11 cellular contexts compared by ENCODE assay signal in genomic region chr3:194104041-194104751, GRCh38. TPM values are rescaled to one million over a fixed set of nuclear protein-coding genes. Genes with fewer than 3 reads are reported as not detected.
DNase-seq lines count a peak whose midpoint lies in the region; ATAC-seq, FAIRE-seq and TF ChIP-seq lines count a peak whose summit lies in the region.
"Had no signal": no experiment of that assay in that cellular context is flagged by ENCODE, and none has a peak within 500 bp of the region (broad histone marks: within the 10 kb centered on the region; RNA-seq: fewer than 3 reads in every experiment).

No MANE protein-coding gene starts in this region.

- peaks cover 6% of the 10 kb centered on the region for H3K27me3 Mint-ChIP-seq in mesothelial cell of epicardium (ENCODE audit: low read depth)
- H3K27me3 Mint-ChIP-seq: progenitor cell of endocrine pancreas had no signal

- H3K36me3 Mint-ChIP-seq in mesothelial cell of epicardium: no peaks in the 10 kb centered on the region

- H3K4me2 ChIP-seq in OCI-LY7 (ENCODE audit: low read length): peak overlapping the region; percentile 97

- BruUV-seq in OCI-LY7 (replicated peaks; lab: Mats Ljungman, UMichigan): no TSS peak

- H3K9me3 Mint-ChIP-seq in mesothelial cell of epicardium: no peaks in the 10 kb centered on the region

- intact Hi-C loops in OCI-LY7 (cut with micrococcal nuclease; ENCODE audit: unreplicated experiment) (loop anchor here (1.0 kb wide), 4 partner anchors 27 to 34 kb away; no protein-coding TSS in a partner anchor), posterior vena cava (cut with DNase I) (no loop called here)

- peaks cover 3% of the 10 kb centered on the region for H3K4me1 Mint-ChIP-seq in mesothelial cell of epicardium

- H3K9me3 ChIP-seq in OCI-LY7 (ENCODE audit: low read length): no peaks in the 10 kb centered on the region
- no peaks in the 10 kb centered on the region for H3K9me3 ChIP-seq in right atrium auricular region

- peaks cover 88% of the 10 kb centered on the region for H3K4me1 ChIP-seq in OCI-LY7 (ENCODE audit: insufficient read depth, low read length, poor library complexity, severe bottlenecking)
- H3K4me1 ChIP-seq in right atrium auricular region: no peaks in the 10 kb centered on the region

- no peaks in the 10 kb centered on the region for H4K20me1 ChIP-seq in OCI-LY7 (ENCODE audit: insufficient read depth, low read length)

- POLR2A ChIA-PET in OCI-LY7 (lab: Charles Lee): interaction anchor here (0.6 to 10.2 kb wide), 22 partner anchors 8 to 235 kb away, joined by 3 to 172 read pairs (median 6); partner anchors contain the start of gene HES1

- H3K27ac Mint-ChIP-seq in mesothelial cell of epicardium: no peak overlapping the region
- H3K27ac Mint-ChIP-seq: progenitor cell of endocrine pancreas had no signal

- H3K79me2 ChIP-seq in OCI-LY7 (ENCODE audit: insufficient read depth, low read depth, low read length): peaks cover 33% of the 10 kb centered on the region

- H3K4me3 Mint-ChIP-seq in mesothelial cell of epicardium: no peak overlapping the region

- no peaks in the 10 kb centered on the region for H3K9me2 ChIP-seq in OCI-LY7 (ENCODE audit: insufficient read depth, low read length)

- ATAC-seq in HG03095 (IDR thresholded peaks at IDR 0.05; ENCODE audit: unreplicated experiment): peak; percentile 31

- H3K36me3 ChIP-seq in OCI-LY7 (ENCODE audit: insufficient read depth, low read length) (peaks cover 4% of the 10 kb centered on the region; the same call in 1 of the 2 replicates), right atrium auricular region (no peaks in the 10 kb centered on the region)

- peak overlapping the region; percentile 81 for H3K4me3 ChIP-seq in OCI-LY7 (ENCODE audit: low read depth, low read length, poor library complexity, severe bottlenecking)
- no peak overlapping the region for H3K4me3 ChIP-seq in right atrium auricular region

- peak overlapping the region; percentile 9; the same call in 1 of the 2 replicates for H2AFZ ChIP-seq in OCI-LY7 (ENCODE audit: low read length)

- H3K27ac ChIP-seq in OCI-LY7 (ENCODE audit: low read depth, low read length, poor library complexity, severe bottlenecking): peak overlapping the region; percentile 96
- H3K27ac ChIP-seq in right atrium auricular region: no peak overlapping the region

- TF ChIP-seq CTCF in OCI-LY7 (conservative IDR thresholded peaks at IDR 0.05; ENCODE audit: low read length) (no peak), D721Med (IDR thresholded peaks at IDR 0.05; ENCODE audit: insufficient read depth, missing control alignments) (no peak), mesothelial cell of epicardium (IDR thresholded peaks at IDR 0.05; ENCODE audit: unreplicated experiment) (no peak), right atrium auricular region (IDR thresholded peaks at IDR 0.05) (no peak)

- peak; percentile 46 for DNase-seq in NCI-H146 (lab: John Stamatoyannopoulos, UW)
- DNase-seq in NCI-H146 treated with DMSO at 0.1 percent for 48 hours (lab: John Stamatoyannopoulos, UW; ENCODE audit: unreplicated experiment): no peak
- peak; percentile 99 for DNase-seq in OCI-LY7 (ENCODE audit: low spot score)
- DNase-seq in posterior vena cava (ENCODE audit: low spot score): peak; percentile 64
- DNase-seq in D721Med (ENCODE audit: insufficient read length, low spot score): no peak
- DNase-seq in mesothelial cell of epicardium (ENCODE audit: low spot score in 2 of 2, unreplicated experiment in 2 of 2): no peak
- no peak for DNase-seq in right atrium auricular region (ENCODE audit: low spot score)
- DNase-seq: erythroblast, islet precursor cell had no signal

- no peak for FAIRE-seq in D721Med (lab: Jason Lieb, UNC)

- CTCF ChIA-PET in OCI-LY7 (lab: Charles Lee; ENCODE audit: unreplicated experiment): interaction anchor here (0.5 to 1.9 kb wide), 10 partner anchors 13 to 1339 kb away, joined by 3 to 9 read pairs (median 4); no protein-coding TSS in a partner anchor

- H3K27me3 ChIP-seq in right atrium auricular region: no peaks in the 10 kb centered on the region

RNA-seq across cellular contexts. Expression of gene HES1, which starts 31.8 kb away (rescaled TPM):
- total RNA-seq in OCI-LY7 (2014; rRNA removed; shearing (Covaris generic)): 0.72 and 1.1 TPM in 2 replicates
- total RNA-seq in OCI-LY7 (2022) (3.0 and 3.4 TPM in 2 replicates), posterior vena cava (10 to 100 TPM; 19.5 to 29.2 TPM), mesothelial cell of epicardium (99.9 to 108 TPM (median 104 TPM) in 3 replicates), right atrium auricular region (10 to 100 TPM; 32.1 to 43.6 TPM)

Comparison
In these comparisons a context has a peak if more than half of its experiments do, and no peak if none do; other contexts are left out.
1. DNase-seq: peak in NCI-H146 (single experiment), OCI-LY7 (single experiment) and posterior vena cava (single experiment); none in NCI-H146 treated with DMSO at 0.1 percent for 48 hours (single experiment), D721Med (single experiment), mesothelial cell of epicardium (0 of 2) and right atrium auricular region (single experiment).
2. RNA of gene HES1, which starts 31.8 kb away (total RNA-seq): 99.9 to 108 TPM in mesothelial cell of epicardium, 32.1 to 43.6 TPM in right atrium auricular region and 19.5 to 29.2 TPM in posterior vena cava; 0.72 to 3.4 TPM in OCI-LY7; every median in the first group is over 4 times any median in the second.